Comparison of ENCODE assay signal across 1 cellular context in the genomic region with DNA sequence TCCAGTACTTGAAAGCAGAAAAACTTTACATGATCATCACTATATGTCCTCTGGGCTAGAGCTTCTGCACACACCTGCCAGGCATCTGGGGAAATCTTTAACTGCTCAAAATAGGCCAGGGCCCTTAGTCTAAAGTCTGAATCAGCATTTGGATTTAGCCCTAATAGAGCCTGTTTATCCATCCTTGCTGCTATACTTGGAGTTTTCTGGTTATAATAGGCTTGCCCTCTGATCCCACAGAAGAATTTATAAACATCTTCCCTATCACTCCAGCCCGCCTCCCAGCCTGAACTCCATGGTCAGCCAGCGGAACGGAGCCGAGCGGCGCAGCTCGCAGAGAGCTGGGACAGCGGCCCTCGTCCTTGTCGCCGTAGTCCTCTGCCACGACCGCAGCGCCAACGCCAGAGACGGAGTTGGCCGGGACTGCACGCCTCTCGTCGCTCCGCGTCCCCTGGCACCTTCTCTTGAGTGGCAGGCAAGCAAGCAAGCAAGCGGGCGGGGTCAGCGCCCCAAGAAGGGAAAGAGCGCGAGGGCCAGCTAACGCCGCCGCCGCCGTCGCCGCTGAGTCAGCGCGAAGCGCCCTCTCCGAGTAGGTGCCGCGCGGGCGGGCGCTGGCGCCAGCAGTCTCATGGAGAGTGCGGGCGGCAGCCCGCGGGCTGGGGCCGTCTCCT.
TF ChIP-seq lines count a peak whose summit lies in the region.

No MANE protein-coding gene starts in this region.

TF ChIP-seq in HepG2, 621 proteins besides CTCF, POLR2A, EP300 and RAD21 (continued from another document and continues in another):
- TF ChIP-seq, protein P1, sequence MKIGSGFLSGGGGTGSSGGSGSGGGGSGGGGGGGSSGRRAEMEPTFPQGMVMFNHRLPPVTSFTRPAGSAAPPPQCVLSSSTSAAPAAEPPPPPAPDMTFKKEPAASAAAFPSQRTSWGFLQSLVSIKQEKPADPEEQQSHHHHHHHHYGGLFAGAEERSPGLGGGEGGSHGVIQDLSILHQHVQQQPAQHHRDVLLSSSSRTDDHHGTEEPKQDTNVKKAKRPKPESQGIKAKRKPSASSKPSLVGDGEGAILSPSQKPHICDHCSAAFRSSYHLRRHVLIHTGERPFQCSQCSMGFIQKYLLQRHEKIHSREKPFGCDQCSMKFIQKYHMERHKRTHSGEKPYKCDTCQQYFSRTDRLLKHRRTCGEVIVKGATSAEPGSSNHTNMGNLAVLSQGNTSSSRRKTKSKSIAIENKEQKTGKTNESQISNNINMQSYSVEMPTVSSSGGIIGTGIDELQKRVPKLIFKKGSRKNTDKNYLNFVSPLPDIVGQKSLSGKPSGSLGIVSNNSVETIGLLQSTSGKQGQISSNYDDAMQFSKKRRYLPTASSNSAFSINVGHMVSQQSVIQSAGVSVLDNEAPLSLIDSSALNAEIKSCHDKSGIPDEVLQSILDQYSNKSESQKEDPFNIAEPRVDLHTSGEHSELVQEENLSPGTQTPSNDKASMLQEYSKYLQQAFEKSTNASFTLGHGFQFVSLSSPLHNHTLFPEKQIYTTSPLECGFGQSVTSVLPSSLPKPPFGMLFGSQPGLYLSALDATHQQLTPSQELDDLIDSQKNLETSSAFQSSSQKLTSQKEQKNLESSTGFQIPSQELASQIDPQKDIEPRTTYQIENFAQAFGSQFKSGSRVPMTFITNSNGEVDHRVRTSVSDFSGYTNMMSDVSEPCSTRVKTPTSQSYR (CRISPR knock-in tag; IDR thresholded peaks at IDR 0.05; ENCODE audit: borderline replicate concordance): no peak
- TF ChIP-seq PRMT3 (CRISPR knock-in tag; IDR thresholded peaks at IDR 0.05; ENCODE audit: borderline replicate concordance, low read depth) (no peak), CSRNP2 (CRISPR knock-in tag; conservative IDR thresholded peaks at IDR 0.05; ENCODE audit: low read depth) (no peak), ZNF557 (CRISPR knock-in tag; IDR thresholded peaks at IDR 0.05) (no peak), ISL2 (CRISPR knock-in tag; IDR thresholded peaks at IDR 0.05) (peak; percentile 52; the same call in 1 of the 2 replicates), MLLT10 (CRISPR knock-in tag; IDR thresholded peaks at IDR 0.05) (no peak), YEATS4 (CRISPR knock-in tag; IDR thresholded peaks at IDR 0.05; ENCODE audit: borderline replicate concordance) (peak; percentile 80; the same call in 1 of the 2 replicates), ZNF780A (CRISPR knock-in tag; IDR thresholded peaks at IDR 0.05) (0 out of 2 replicates have a peak, but pooled peaks have one; percentile 69), CERS6 (CRISPR knock-in tag; IDR thresholded peaks at IDR 0.05) (no peak), SPEN (CRISPR knock-in tag; IDR thresholded peaks at IDR 0.05; ENCODE audit: low read depth) (peak; percentile 73), BATF2 (CRISPR knock-in tag; IDR thresholded peaks at IDR 0.05) (peak; percentile 86; the same call in 1 of the 2 replicates), MED8 (CRISPR knock-in tag; IDR thresholded peaks at IDR 0.05; ENCODE audit: insufficient replicate concordance) (no peak), ZNF713 (CRISPR knock-in tag; IDR thresholded peaks at IDR 0.05) (0 out of 2 replicates have a peak, but pooled peaks have one; percentile 44), IRF1 (CRISPR knock-in tag; IDR thresholded peaks at IDR 0.05; ENCODE audit: low read depth) (no peak), ZNF558 (CRISPR knock-in tag; IDR thresholded peaks at IDR 0.05; ENCODE audit: borderline replicate concordance) (no peak), IKZF1 (IDR thresholded peaks at IDR 0.05) (no peak), ZSCAN20 (CRISPR knock-in tag; IDR thresholded peaks at IDR 0.05; ENCODE audit: borderline replicate concordance) (no peak; the same call in 1 of the 2 replicates), AGO2 (optimal IDR thresholded peaks at IDR 0.05; ENCODE audit: low read depth, low read length) (peak; percentile 35), ZMYM4 (CRISPR knock-in tag; IDR thresholded peaks at IDR 0.05) (peak; percentile 69), NR2F6 (IDR thresholded peaks at IDR 0.05) (no peak), NR2F6 (CRISPR knock-in tag; IDR thresholded peaks at IDR 0.05) (peak; percentile 52; the same call in 1 of the 2 replicates), ZNF792 (CRISPR knock-in tag; IDR thresholded peaks at IDR 0.05) (peak; percentile 74), RBAK (CRISPR knock-in tag; IDR thresholded peaks at IDR 0.05) (no peak), ZNF749 (CRISPR knock-in tag; IDR thresholded peaks at IDR 0.05; ENCODE audit: borderline replicate concordance) (no peak), SKI (IDR thresholded peaks at IDR 0.05; ENCODE audit: partially characterized antibody) (peak; percentile 67), RXRB (CRISPR knock-in tag; IDR thresholded peaks at IDR 0.05; ENCODE audit: borderline replicate concordance) (peak; percentile 67; the same call in 1 of the 2 replicates), RFX3 (CRISPR knock-in tag; IDR thresholded peaks at IDR 0.05) (no peak), ZNF18 (CRISPR knock-in tag; IDR thresholded peaks at IDR 0.05; ENCODE audit: insufficient replicate concordance) (no peak)
- TF ChIP-seq, protein P2, sequence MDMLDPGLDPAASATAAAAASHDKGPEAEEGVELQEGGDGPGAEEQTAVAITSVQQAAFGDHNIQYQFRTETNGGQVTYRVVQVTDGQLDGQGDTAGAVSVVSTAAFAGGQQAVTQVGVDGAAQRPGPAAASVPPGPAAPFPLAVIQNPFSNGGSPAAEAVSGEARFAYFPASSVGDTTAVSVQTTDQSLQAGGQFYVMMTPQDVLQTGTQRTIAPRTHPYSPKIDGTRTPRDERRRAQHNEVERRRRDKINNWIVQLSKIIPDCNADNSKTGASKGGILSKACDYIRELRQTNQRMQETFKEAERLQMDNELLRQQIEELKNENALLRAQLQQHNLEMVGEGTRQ (IDR thresholded peaks at IDR 0.05; ENCODE audit: low read depth, low read length): no peak
- TF ChIP-seq, protein P2 (CRISPR knock-in tag; IDR thresholded peaks at IDR 0.05; ENCODE audit: borderline replicate concordance): no peak; the same call in 1 of the 2 replicates
- TF ChIP-seq, protein P3, sequence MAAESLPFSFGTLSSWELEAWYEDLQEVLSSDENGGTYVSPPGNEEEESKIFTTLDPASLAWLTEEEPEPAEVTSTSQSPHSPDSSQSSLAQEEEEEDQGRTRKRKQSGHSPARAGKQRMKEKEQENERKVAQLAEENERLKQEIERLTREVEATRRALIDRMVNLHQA (CRISPR knock-in tag; IDR thresholded peaks at IDR 0.05): 0 out of 2 replicates have a peak, but pooled peaks have one; percentile 59
- TF ChIP-seq, protein P4, sequence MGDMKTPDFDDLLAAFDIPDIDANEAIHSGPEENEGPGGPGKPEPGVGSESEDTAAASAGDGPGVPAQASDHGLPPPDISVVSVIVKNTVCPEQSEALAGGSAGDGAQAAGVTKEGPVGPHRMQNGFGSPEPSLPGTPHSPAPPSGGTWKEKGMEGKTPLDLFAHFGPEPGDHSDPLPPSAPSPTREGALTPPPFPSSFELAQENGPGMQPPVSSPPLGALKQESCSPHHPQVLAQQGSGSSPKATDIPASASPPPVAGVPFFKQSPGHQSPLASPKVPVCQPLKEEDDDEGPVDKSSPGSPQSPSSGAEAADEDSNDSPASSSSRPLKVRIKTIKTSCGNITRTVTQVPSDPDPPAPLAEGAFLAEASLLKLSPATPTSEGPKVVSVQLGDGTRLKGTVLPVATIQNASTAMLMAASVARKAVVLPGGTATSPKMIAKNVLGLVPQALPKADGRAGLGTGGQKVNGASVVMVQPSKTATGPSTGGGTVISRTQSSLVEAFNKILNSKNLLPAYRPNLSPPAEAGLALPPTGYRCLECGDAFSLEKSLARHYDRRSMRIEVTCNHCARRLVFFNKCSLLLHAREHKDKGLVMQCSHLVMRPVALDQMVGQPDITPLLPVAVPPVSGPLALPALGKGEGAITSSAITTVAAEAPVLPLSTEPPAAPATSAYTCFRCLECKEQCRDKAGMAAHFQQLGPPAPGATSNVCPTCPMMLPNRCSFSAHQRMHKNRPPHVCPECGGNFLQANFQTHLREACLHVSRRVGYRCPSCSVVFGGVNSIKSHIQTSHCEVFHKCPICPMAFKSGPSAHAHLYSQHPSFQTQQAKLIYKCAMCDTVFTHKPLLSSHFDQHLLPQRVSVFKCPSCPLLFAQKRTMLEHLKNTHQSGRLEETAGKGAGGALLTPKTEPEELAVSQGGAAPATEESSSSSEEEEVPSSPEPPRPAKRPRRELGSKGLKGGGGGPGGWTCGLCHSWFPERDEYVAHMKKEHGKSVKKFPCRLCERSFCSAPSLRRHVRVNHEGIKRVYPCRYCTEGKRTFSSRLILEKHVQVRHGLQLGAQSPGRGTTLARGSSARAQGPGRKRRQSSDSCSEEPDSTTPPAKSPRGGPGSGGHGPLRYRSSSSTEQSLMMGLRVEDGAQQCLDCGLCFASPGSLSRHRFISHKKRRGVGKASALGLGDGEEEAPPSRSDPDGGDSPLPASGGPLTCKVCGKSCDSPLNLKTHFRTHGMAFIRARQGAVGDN (CRISPR knock-in tag; IDR thresholded peaks at IDR 0.05): peak; percentile 95
- TF ChIP-seq, protein P5, sequence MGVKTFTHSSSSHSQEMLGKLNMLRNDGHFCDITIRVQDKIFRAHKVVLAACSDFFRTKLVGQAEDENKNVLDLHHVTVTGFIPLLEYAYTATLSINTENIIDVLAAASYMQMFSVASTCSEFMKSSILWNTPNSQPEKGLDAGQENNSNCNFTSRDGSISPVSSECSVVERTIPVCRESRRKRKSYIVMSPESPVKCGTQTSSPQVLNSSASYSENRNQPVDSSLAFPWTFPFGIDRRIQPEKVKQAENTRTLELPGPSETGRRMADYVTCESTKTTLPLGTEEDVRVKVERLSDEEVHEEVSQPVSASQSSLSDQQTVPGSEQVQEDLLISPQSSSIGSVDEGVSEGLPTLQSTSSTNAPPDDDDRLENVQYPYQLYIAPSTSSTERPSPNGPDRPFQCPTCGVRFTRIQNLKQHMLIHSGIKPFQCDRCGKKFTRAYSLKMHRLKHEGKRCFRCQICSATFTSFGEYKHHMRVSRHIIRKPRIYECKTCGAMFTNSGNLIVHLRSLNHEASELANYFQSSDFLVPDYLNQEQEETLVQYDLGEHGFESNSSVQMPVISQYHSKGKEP (CRISPR knock-in tag; IDR thresholded peaks at IDR 0.05): 0 out of 2 replicates have a peak, but pooled peaks have one; percentile 66
- TF ChIP-seq, protein P6, sequence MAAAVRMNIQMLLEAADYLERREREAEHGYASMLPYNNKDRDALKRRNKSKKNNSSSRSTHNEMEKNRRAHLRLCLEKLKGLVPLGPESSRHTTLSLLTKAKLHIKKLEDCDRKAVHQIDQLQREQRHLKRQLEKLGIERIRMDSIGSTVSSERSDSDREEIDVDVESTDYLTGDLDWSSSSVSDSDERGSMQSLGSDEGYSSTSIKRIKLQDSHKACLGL (CRISPR knock-in tag; IDR thresholded peaks at IDR 0.05): peak; percentile 90
